In genomic region chr1:155166373-155167165, GRCh38 we compare ENCODE assay signal across 9 cellular contexts. TPM values are rescaled to one million over a fixed set of nuclear protein-coding genes. Genes with fewer than 3 reads are reported as not detected.
DNase-seq lines count a peak whose midpoint lies in the region; ATAC-seq and TF ChIP-seq lines count a peak whose summit lies in the region.
"Had no signal": no experiment of that assay in that cellular context is flagged by ENCODE, and none has a peak within 500 bp of the region (broad histone marks: within the 10 kb centered on the region; RNA-seq: fewer than 3 reads in every experiment).

No MANE protein-coding gene starts in this region.

- no peaks in the 10 kb centered on the region for H3K9me3 Mint-ChIP-seq in activated T-cell treated with anti-CD3 and anti-CD28 coated beads, Interleukin-2, amount 50 U/mL, for 24 hours
- H3K9me3 Mint-ChIP-seq in activated T-cell treated with anti-CD3 and anti-CD28 coated beads, Interleukin-2, amount 50 U/mL, for 4 hours, result no peaks in the 10 kb centered on the region
- H3K9me3 Mint-ChIP-seq: CD8-positive, alpha-beta T cell had no signal

- DNase-seq in activated T-cell treated with anti-CD3 and anti-CD28 coated beads, Interleukin-2, amount 50 U/mL, for 24 hours, result no peak
- no peak for DNase-seq in activated T-cell treated with anti-CD3 and anti-CD28 coated beads, Interleukin-2, amount 50 U/mL, for 4 hours
- DNase-seq in caudate nucleus (lab: John Stamatoyannopoulos, UW) (peak in 19 of 61 donors; percentile 19 to 57 (median 38)), left colon (peak; percentile 31 to 40), thyroid gland (peak; percentile 24 to 32), HCEC 1CT (no peak)

- WGBS in thyroid gland, 2 donors, result 27 to 28% methylated on average over 29 to 30 of the region's 31 CpGs

- peaks cover 8 to 10% of the 10 kb centered on the region in 2 donors for H3K36me3 ChIP-seq in thyroid gland

- H3K9me3 ChIP-seq in thyroid gland, result no peaks in the 10 kb centered on the region

- no peak overlapping the region for H3K27ac Mint-ChIP-seq in activated T-cell treated with anti-CD3 and anti-CD28 coated beads, Interleukin-2, amount 50 U/mL, for 24 hours
- H3K27ac Mint-ChIP-seq: CD8-positive, alpha-beta T cell had no signal

- no peak for ATAC-seq in activated T-cell treated with anti-CD3 and anti-CD28 coated beads, Interleukin-2, amount 50 U/mL, for 4 hours
- ATAC-seq in left colon, result peak; percentile 1
- no peak for ATAC-seq in GM18511 (IDR thresholded peaks at IDR 0.05; ENCODE audit: unreplicated experiment)
- no peak for ATAC-seq in HG02973 (IDR thresholded peaks at IDR 0.05; ENCODE audit: unreplicated experiment)

- H3K4me1 ChIP-seq in thyroid gland, result peaks cover 0 to 12% of the 10 kb centered on the region in 2 donors

- peaks cover 24% of the 10 kb centered on the region for H3K4me1 Mint-ChIP-seq in activated T-cell treated with anti-CD3 and anti-CD28 coated beads, Interleukin-2, amount 50 U/mL, for 24 hours (ENCODE audit: low read depth)
- H3K4me1 Mint-ChIP-seq in activated T-cell treated with anti-CD3 and anti-CD28 coated beads, Interleukin-2, amount 50 U/mL, for 4 hours (ENCODE audit: low read depth), result peaks cover 23% of the 10 kb centered on the region

- H3K27ac ChIP-seq in caudate nucleus (ENCODE audit: low read depth, low read length), result peak overlapping the region; percentile 82
- peak overlapping the region in 2 of 3 donors; percentile 32 to 38 for H3K27ac ChIP-seq in thyroid gland

- no peak overlapping the region for H3K4me3 ChIP-seq in thyroid gland (replicated peaks in 1 of 3)

- H3K27me3 Mint-ChIP-seq in activated T-cell treated with anti-CD3 and anti-CD28 coated beads, Interleukin-2, amount 50 U/mL, for 24 hours, result no peaks in the 10 kb centered on the region
- H3K27me3 Mint-ChIP-seq in activated T-cell treated with anti-CD3 and anti-CD28 coated beads, Interleukin-2, amount 50 U/mL, for 4 hours (ENCODE audit: low read depth), result peaks cover 3% of the 10 kb centered on the region

- H3K27me3 ChIP-seq in thyroid gland, result no peaks in the 10 kb centered on the region

- intact Hi-C loops in left colon (cut with DNase I, micrococcal nuclease), result no loop called here
- intact Hi-C loops in thyroid gland (cut with DNase I), result loop anchor here (2.0 to 5.0 kb wide), 2 partner anchors 34 to 76 kb away; no protein-coding TSS in a partner anchor

- TF ChIP-seq CTCF in thyroid gland (IDR thresholded peaks at IDR 0.05), result no peak

- peaks cover 31% of the 10 kb centered on the region for H3K36me3 Mint-ChIP-seq in activated T-cell treated with anti-CD3 and anti-CD28 coated beads, Interleukin-2, amount 50 U/mL, for 24 hours (ENCODE audit: low read depth)
- H3K36me3 Mint-ChIP-seq in activated T-cell treated with anti-CD3 and anti-CD28 coated beads, Interleukin-2, amount 50 U/mL, for 4 hours (ENCODE audit: insufficient read depth), result peaks cover 14% of the 10 kb centered on the region

- H3K4me3 Mint-ChIP-seq in activated T-cell treated with anti-CD3 and anti-CD28 coated beads, Interleukin-2, amount 50 U/mL, for 24 hours, result peak overlapping the region; percentile 12
- no peak overlapping the region for H3K4me3 Mint-ChIP-seq in activated T-cell treated with anti-CD3 and anti-CD28 coated beads, Interleukin-2, amount 50 U/mL, for 4 hours

- no peak for TF ChIP-seq POLR2A in thyroid gland (IDR thresholded peaks at IDR 0.05)

RNA-seq across cellular contexts. Expression of gene KRTCAP2, which starts 6.5 kb away (rescaled TPM):
- total RNA-seq in activated T-cell treated with anti-CD3 and anti-CD28 coated beads, Interleukin-2, amount 50 U/mL, for 4 hours, result 100 to 1,000 TPM; 191 to 204 (median 193) TPM
- total RNA-seq in left colon (100 to 1,000 TPM; 143 to 164 TPM), thyroid gland (100 to 1,000 TPM in 3 of 4 donors, 10 to 100 TPM in 1; 79.8 to 263 (median 162) TPM)

RNA-seq across cellular contexts. Expression of gene TRIM46, which starts 7.1 kb away (rescaled TPM):
- total RNA-seq in activated T-cell treated with anti-CD3 and anti-CD28 coated beads, Interleukin-2, amount 50 U/mL, for 4 hours, result 1 to 10 TPM; 3.5 to 4.4 (median 3.5) TPM
- total RNA-seq in left colon (under 1 TPM; 0.28 to 0.52 TPM), thyroid gland (under 1 TPM in 1 of 4 donors, not detected in 3; 0.45 TPM)

RNA-seq across cellular contexts. Expression of gene DPM3, which starts 26.2 kb away (rescaled TPM):
- 10 to 100 TPM; 28.2 to 39.2 (median 33.0) TPM for total RNA-seq in activated T-cell treated with anti-CD3 and anti-CD28 coated beads, Interleukin-2, amount 50 U/mL, for 4 hours
- 100 to 1,000 TPM in 1 of 2 donors, 10 to 100 TPM in 1; 93.9 to 131 TPM for total RNA-seq in left colon
- 100 to 1,000 TPM in 2 of 4 donors, 10 to 100 TPM in 2; 43.3 to 154 (median 94.8) TPM for total RNA-seq in thyroid gland

RNA-seq across cellular contexts. Expression of gene SLC50A1, which starts 30.9 kb away (rescaled TPM):
- total RNA-seq in activated T-cell treated with anti-CD3 and anti-CD28 coated beads, Interleukin-2, amount 50 U/mL, for 4 hours, result 10 to 100 TPM; 29.1 to 36.0 (median 33.5) TPM
- total RNA-seq in left colon, result 100 to 1,000 TPM in 1 of 2 donors, 10 to 100 TPM in 1; 70.6 to 107 TPM
- total RNA-seq in thyroid gland, result 10 to 100 TPM; 30.9 to 42.2 (median 32.7) TPM

RNA-seq across cellular contexts. Expression of gene EFNA1, which starts 38.9 kb away (rescaled TPM):
- total RNA-seq in activated T-cell treated with anti-CD3 and anti-CD28 coated beads, Interleukin-2, amount 50 U/mL, for 4 hours, result under 1 TPM; 0.30 to 0.61 (median 0.32) TPM
- total RNA-seq in left colon, result 100 to 1,000 TPM in 1 of 2 donors, 10 to 100 TPM in 1; 63.0 to 176 TPM
- 100 to 1,000 TPM in 1 of 4 donors, 10 to 100 TPM in 3; 56.1 to 129 (median 83.1) TPM for total RNA-seq in thyroid gland

Comparison
In these comparisons a context has a peak if more than half of its experiments do, and no peak if none do; other contexts are left out.
1. DNase-seq: peak in left colon (2 of 2) and thyroid gland (2 of 2); none in activated T-cell treated with anti-CD3 and anti-CD28 coated beads, Interleukin-2, amount 50 U/mL, for 24 hours (single experiment), activated T-cell treated with anti-CD3 and anti-CD28 coated beads, Interleukin-2, amount 50 U/mL, for 4 hours (single experiment) and HCEC 1CT (single experiment).